ENCODE assay signal across 10 cellular contexts in genomic region chr12:1083086-1083887, GRCh38.
DNase-seq lines count a peak whose midpoint lies in the region; ATAC-seq, FAIRE-seq and TF ChIP-seq lines count a peak whose summit lies in the region.
"Had no signal": no experiment of that assay in that cellular context is flagged by ENCODE, and none has a peak within 500 bp of the region (broad histone marks: within the 10 kb centered on the region; RNA-seq: fewer than 3 reads in every experiment).

No MANE protein-coding gene starts in this region.

- WGBS in mammary epithelial cell (ENCODE audit: low coverage, missing lambda C conversion rate): 96% methylated on average over 12 of the region's 12 CpGs
- WGBS in HepG2 (ENCODE audit: low lambda C conversion rate): 82% methylated on average over 12 of the region's 12 CpGs
- 57% methylated on average over 12 of the region's 12 CpGs for WGBS in suprapubic skin

- H3K27me3 ChIP-seq in mammary epithelial cell (ENCODE audit: insufficient read depth, low read length) (no peaks in the 10 kb centered on the region), HepG2 (ENCODE audit: control insufficient read depth in 1 of 2, insufficient read depth in 2 of 2, low read length in 2 of 2) (no peaks in the 10 kb centered on the region), suprapubic skin (no peaks in the 10 kb centered on the region)
- H3K27me3 ChIP-seq in effector memory CD4-positive, alpha-beta T cell (replicated peaks; ENCODE audit: control insufficient read depth, insufficient read depth, low read length, poor library complexity, severe bottlenecking): no peaks in the 10 kb centered on the region

- no peak overlapping the region for H2AFZ ChIP-seq in mammary epithelial cell (ENCODE audit: low read depth, low read length)
- no peak overlapping the region for H2AFZ ChIP-seq in HepG2 (ENCODE audit: low read length)

- dilution Hi-C loops in mammary epithelial cell (cut with HindIII; ENCODE audit: low sequenced_read_pairs): no loop called here

- H4K20me1 ChIP-seq in mammary epithelial cell (ENCODE audit: insufficient read depth, low read length): no peaks in the 10 kb centered on the region
- no peaks in the 10 kb centered on the region for H4K20me1 ChIP-seq in HepG2 (ENCODE audit: insufficient read depth, low read length)

- POLR2A ChIA-PET in HepG2 (lab: Yijun Ruan, JAX): no interaction called here

- H3K27ac ChIP-seq in mammary epithelial cell (ENCODE audit: insufficient read depth, low read depth, low read length) (no peak overlapping the region), HepG2 (ENCODE audit: extremely low read length, insufficient read depth, low read length) (peak overlapping the region; percentile 28), suprapubic skin (peak overlapping the region; percentile 7)
- H3K27ac ChIP-seq in effector memory CD4-positive, alpha-beta T cell (ENCODE audit: insufficient read depth, low read length, poor library complexity, severe bottlenecking): no peak overlapping the region

- BruUV-seq in mammary epithelial cell (replicated peaks; lab: Mats Ljungman, UMichigan) (TSS peak; percentile 51), HepG2 (replicated peaks; lab: Mats Ljungman, UMichigan) (no TSS peak)

- CTCF ChIA-PET in mammary epithelial cell (lab: Charles Lee; ENCODE audit: low non-redundant PET): no interaction called here
- CTCF ChIA-PET in HepG2 (lab: Yijun Ruan, JAX; ENCODE audit: low intra/inter-chr PET ratio, low total read pairs): no interaction called here

- H3K79me2 ChIP-seq in mammary epithelial cell (ENCODE audit: insufficient read depth, low read length) (peaks cover 35% of the 10 kb centered on the region), HepG2 (ENCODE audit: insufficient read depth, low read length) (no peaks in the 10 kb centered on the region)

- in situ Hi-C loops in mammary epithelial cell (cut with MboI; ENCODE audit: low sequenced_read_pairs in 2 of 2) (no loop called here), HepG2 (cut with HindIII; ENCODE audit: extremely low pct_ligation_motif_present, low pct_unique_long_range_greater_than_20kb) (loop anchor here (25.0 kb wide), 1 partner anchor 521 kb away; no protein-coding TSS in a partner anchor)

- TF ChIP-seq EP300 in HepG2 (IDR thresholded peaks at IDR 0.05; ENCODE audit: low read depth in 2 of 2, low read length in 2 of 2) (no peak), HepG2 (CRISPR knock-in tag; IDR thresholded peaks at IDR 0.05; ENCODE audit: borderline replicate concordance) (no peak), suprapubic skin (IDR thresholded peaks at IDR 0.05) (no peak)

- intact Hi-C loops in mammary epithelial cell (cut with micrococcal nuclease): no loop called here
- intact Hi-C loops in HepG2 (cut with micrococcal nuclease; ENCODE audit: unreplicated experiment): no loop called here

- H3K9me3 ChIP-seq in mammary epithelial cell (replicated peaks; ENCODE audit: insufficient read depth, low read length): no peaks in the 10 kb centered on the region
- H3K9me3 ChIP-seq in HepG2 (ENCODE audit: low read length): no peaks in the 10 kb centered on the region
- H3K9me3 ChIP-seq in suprapubic skin: no peaks in the 10 kb centered on the region
- no peaks in the 10 kb centered on the region for H3K9me3 ChIP-seq in effector memory CD4-positive, alpha-beta T cell (ENCODE audit: control insufficient read depth, low read length)

- peaks cover 2% of the 10 kb centered on the region for H3K36me3 ChIP-seq in mammary epithelial cell (ENCODE audit: insufficient read depth, low read length)
- H3K36me3 ChIP-seq in HepG2 (replicated peaks in 1 of 2; ENCODE audit: control insufficient read depth in 1 of 2, insufficient read depth in 2 of 2, low read length in 2 of 2): no peaks in the 10 kb centered on the region
- no peaks in the 10 kb centered on the region for H3K36me3 ChIP-seq in suprapubic skin
- H3K36me3 ChIP-seq in effector memory CD4-positive, alpha-beta T cell (ENCODE audit: control insufficient read depth, insufficient read depth, low read length): no peaks in the 10 kb centered on the region

- DNase-seq in DMS 273 (lab: John Stamatoyannopoulos, UW; ENCODE audit: unreplicated experiment) (peak; percentile 8), DMS 273 treated with DMSO at 0.1 percent for 48 hours (lab: John Stamatoyannopoulos, UW) (no peak), mammary epithelial cell (no peak), HepG2 (ENCODE audit: low spot score) (no peak), suprapubic skin (ENCODE audit: low spot score in 2 of 2) (no peak), NCI-H345 treated with DMSO at 0.1 percent for 48 hours (lab: John Stamatoyannopoulos, UW; ENCODE audit: unreplicated experiment) (no peak)
- no peak for DNase-seq in effector memory CD4-positive, alpha-beta T cell
- DNase-seq: 8988T; activated CD8-positive, alpha-beta T cell treated with anti-CD3 and anti-CD28 coated beads for 36 hours had no signal

- no peak for TF ChIP-seq RAD21 in HepG2 (CRISPR knock-in tag; IDR thresholded peaks at IDR 0.05)

- ATAC-seq in HepG2 (no peak), GM21717 (IDR thresholded peaks at IDR 0.05; ENCODE audit: unreplicated experiment) (no peak)
- ATAC-seq: activated CD8-positive, alpha-beta T cell treated with anti-CD3 and anti-CD28 coated beads for 36 hours had no signal

- H3K4me3 ChIP-seq in mammary epithelial cell (replicated peaks in 1 of 3; ENCODE audit: insufficient read depth in 1 of 3, low read depth in 2 of 3, low read length in 3 of 3): no peak overlapping the region
- H3K4me3 ChIP-seq in HepG2 (replicated peaks in 1 of 3; ENCODE audit: insufficient read depth in 1 of 3, low read depth in 2 of 3, low read length in 3 of 3): no peak overlapping the region
- H3K4me3 ChIP-seq in suprapubic skin: no peak overlapping the region
- no peak overlapping the region for H3K4me3 ChIP-seq in effector memory CD4-positive, alpha-beta T cell (ENCODE audit: insufficient read depth, low read depth, low read length, poor library complexity, severe bottlenecking)

- TF ChIP-seq CTCF in mammary epithelial cell (conservative IDR thresholded peaks at IDR 0.05 in 1 of 2, IDR thresholded peaks at IDR 0.05 in 1 of 2; ENCODE audit: extremely low read depth in 1 of 2, insufficient read depth in 1 of 2, low read depth in 1 of 2, low read length in 2 of 2) (no peak), HepG2 (CRISPR knock-in tag; IDR thresholded peaks at IDR 0.05) (no peak), suprapubic skin (IDR thresholded peaks at IDR 0.05) (no peak)

- H3K4me1 ChIP-seq in mammary epithelial cell (ENCODE audit: insufficient read depth, low read length): no peaks in the 10 kb centered on the region
- H3K4me1 ChIP-seq in HepG2 (ENCODE audit: insufficient read depth, low read length): no peaks in the 10 kb centered on the region
- H3K4me1 ChIP-seq in suprapubic skin: peaks cover 10% of the 10 kb centered on the region
- no peaks in the 10 kb centered on the region for H3K4me1 ChIP-seq in effector memory CD4-positive, alpha-beta T cell (ENCODE audit: control insufficient read depth, insufficient read depth, low read length, poor library complexity, severe bottlenecking)

- FAIRE-seq in HepG2 (lab: Jason Lieb, UNC): no peak

- no peak for TF ChIP-seq POLR2A in HepG2 (IDR thresholded peaks at IDR 0.05; ENCODE audit: insufficient read depth in 1 of 2, low read depth in 2 of 2, low read length in 2 of 2)
- TF ChIP-seq POLR2A in suprapubic skin (IDR thresholded peaks at IDR 0.05): no peak

- H3K9ac ChIP-seq in mammary epithelial cell (ENCODE audit: insufficient read depth, low read length) (no peak overlapping the region), HepG2 (ENCODE audit: insufficient read depth, low read depth, low read length) (no peak overlapping the region)

- no peak overlapping the region for H3K4me2 ChIP-seq in mammary epithelial cell (ENCODE audit: insufficient read depth, low read depth, low read length)
- no peak overlapping the region for H3K4me2 ChIP-seq in HepG2 (ENCODE audit: low read depth, low read length)

TF ChIP-seq in HepG2, 621 proteins besides CTCF, POLR2A, EP300 and RAD21 (continues in another document):
- no peak for TF ChIP-seq ZNF607 (CRISPR knock-in tag; IDR thresholded peaks at IDR 0.05; ENCODE audit: borderline replicate concordance)
- no peak for TF ChIP-seq REPIN1 (CRISPR knock-in tag; IDR thresholded peaks at IDR 0.05; ENCODE audit: borderline replicate concordance, low read depth)
- TF ChIP-seq FIP1L1 (IDR thresholded peaks at IDR 0.05; ENCODE audit: borderline replicate concordance, insufficient read depth, low read depth, low read length): no peak
- TF ChIP-seq HDAC6 (IDR thresholded peaks at IDR 0.05; ENCODE audit: low read depth, low read length): no peak
- TF ChIP-seq ETS1 (CRISPR knock-in tag; IDR thresholded peaks at IDR 0.05): no peak
- TF ChIP-seq IRX3 (CRISPR knock-in tag; IDR thresholded peaks at IDR 0.05; ENCODE audit: borderline replicate concordance, low read depth): no peak
- TF ChIP-seq ZBTB14 (CRISPR knock-in tag; IDR thresholded peaks at IDR 0.05): no peak
- TF ChIP-seq, protein P1, sequence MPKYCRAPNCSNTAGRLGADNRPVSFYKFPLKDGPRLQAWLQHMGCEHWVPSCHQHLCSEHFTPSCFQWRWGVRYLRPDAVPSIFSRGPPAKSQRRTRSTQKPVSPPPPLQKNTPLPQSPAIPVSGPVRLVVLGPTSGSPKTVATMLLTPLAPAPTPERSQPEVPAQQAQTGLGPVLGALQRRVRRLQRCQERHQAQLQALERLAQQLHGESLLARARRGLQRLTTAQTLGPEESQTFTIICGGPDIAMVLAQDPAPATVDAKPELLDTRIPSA (CRISPR knock-in tag; IDR thresholded peaks at IDR 0.05; ENCODE audit: borderline replicate concordance): no peak
- no peak for TF ChIP-seq SMC3 (IDR thresholded peaks at IDR 0.05; ENCODE audit: low read length)
- no peak for TF ChIP-seq ZNF350 (CRISPR knock-in tag; IDR thresholded peaks at IDR 0.05; ENCODE audit: borderline replicate concordance, low read depth)

Comparison
In these comparisons a context has a peak if more than half of its experiments do, and no peak if none do; other contexts are left out.
1. H3K27ac ChIP-seq: peak in HepG2 (single experiment) and suprapubic skin (single experiment); none in mammary epithelial cell (single experiment) and effector memory CD4-positive, alpha-beta T cell (single experiment).